Comparison of ENCODE assay signal across 2 cellular contexts in the genomic region with DNA sequence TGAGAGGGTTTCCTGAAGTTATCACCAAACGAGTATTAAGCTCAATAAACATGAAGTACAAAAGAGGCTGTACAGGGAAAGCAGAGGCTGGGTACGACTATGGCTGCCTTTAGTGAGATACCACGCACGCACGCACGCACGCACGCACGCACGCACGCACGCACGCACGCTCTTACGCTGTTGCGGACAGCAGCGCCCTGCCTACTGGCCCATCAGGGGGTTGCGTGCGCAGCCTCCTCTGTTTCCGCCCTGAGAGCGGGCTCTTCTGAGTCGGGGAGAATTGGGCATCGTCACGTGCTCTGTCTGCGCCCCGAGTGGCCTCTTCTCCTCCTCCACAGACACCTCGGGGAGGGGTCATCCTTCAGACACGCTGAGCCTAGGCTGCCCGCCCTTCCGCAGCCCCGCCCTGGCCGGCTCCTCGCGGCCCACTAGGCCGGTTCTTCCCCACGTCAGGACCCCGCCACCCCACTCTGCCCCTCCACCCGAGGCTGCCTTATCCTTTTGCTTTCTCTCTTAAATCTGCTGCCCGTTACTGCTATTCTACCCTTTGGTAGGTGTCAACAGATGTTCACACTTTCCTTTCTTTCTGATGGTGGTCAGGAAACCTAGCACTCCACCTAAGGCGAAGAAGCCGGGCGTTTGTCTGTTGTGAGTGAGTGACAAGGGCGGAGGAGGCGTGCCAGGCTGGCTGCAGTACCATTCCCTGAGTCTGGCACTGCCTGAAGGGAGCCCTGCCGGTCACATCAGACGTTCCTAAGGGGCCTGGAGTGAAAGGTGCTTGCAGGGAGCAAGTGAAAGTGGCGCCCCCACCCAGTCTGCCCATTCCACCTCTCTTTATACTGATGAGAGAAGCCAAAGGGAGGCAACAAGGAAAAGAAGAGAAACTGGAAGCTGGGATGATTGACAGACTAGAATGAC.
TF ChIP-seq lines count a peak whose summit lies in the region.

No MANE protein-coding gene starts in this region.

TF ChIP-seq in GM23338, 12 proteins besides CTCF, POLR2A, EP300 and RAD21:
- TF ChIP-seq POLR2AphosphoS5 (IDR thresholded peaks at IDR 0.05; ENCODE audit: low read depth), result no peak
TF ChIP-seq in GM23338: peak in this region for 0.

TF ChIP-seq in H1, 55 proteins besides CTCF, POLR2A, EP300 and RAD21:
- TF ChIP-seq KDM5A (IDR thresholded peaks at IDR 0.05; ENCODE audit: low read length), result no peak
- no peak for TF ChIP-seq CEBPB (IDR thresholded peaks at IDR 0.05; ENCODE audit: low read depth, low read length)
- no peak for TF ChIP-seq SP2 (IDR thresholded peaks at IDR 0.05; ENCODE audit: low read length)
- TF ChIP-seq MAFK (IDR thresholded peaks at IDR 0.05; ENCODE audit: low read depth, low read length), result no peak
- no peak for TF ChIP-seq RFX5 (IDR thresholded peaks at IDR 0.05; ENCODE audit: borderline replicate concordance, low read depth, low read length)
